ENCODE assay signal across 8 cellular contexts in genomic region chr1:13960376-13960987, GRCh38.
DNase-seq lines count a peak whose midpoint lies in the region; ATAC-seq and TF ChIP-seq lines count a peak whose summit lies in the region.

No MANE protein-coding gene starts in this region.

- H3K27ac ChIP-seq in vagina: no peak overlapping the region

- H3K4me3 Mint-ChIP-seq in activated naive CD8-positive, alpha-beta T cell treated with anti-CD3 and anti-CD28 coated beads for 36 hours: no peak overlapping the region

- H3K36me3 ChIP-seq in vagina: no peaks in the 10 kb centered on the region

- ATAC-seq in Right ventricle myocardium superior (ENCODE audit: poor library complexity) (peak; percentile 77), GM18858 (IDR thresholded peaks at IDR 0.05; ENCODE audit: unreplicated experiment) (no peak)

- peaks cover 13% of the 10 kb centered on the region for H3K27me3 Mint-ChIP-seq in activated naive CD8-positive, alpha-beta T cell treated with anti-CD3 and anti-CD28 coated beads for 36 hours

- no peaks in the 10 kb centered on the region for H3K27me3 ChIP-seq in vagina

- peak; percentile 81 to 98 (median 97) for TF ChIP-seq CTCF in vagina (IDR thresholded peaks at IDR 0.05)

- H3K9me3 Mint-ChIP-seq in activated naive CD8-positive, alpha-beta T cell treated with anti-CD3 and anti-CD28 coated beads for 36 hours: no peaks in the 10 kb centered on the region

- no peak for TF ChIP-seq POLR2A in vagina (IDR thresholded peaks at IDR 0.05)

- H3K4me3 ChIP-seq in vagina: no peak overlapping the region

- H3K36me3 Mint-ChIP-seq in activated naive CD8-positive, alpha-beta T cell treated with anti-CD3 and anti-CD28 coated beads for 36 hours: no peaks in the 10 kb centered on the region

- intact Hi-C loops in Right ventricle myocardium superior (cut with DNase I) (loop anchor here (1.0 to 10.0 kb wide), 2 partner anchors 295 to 1084 kb away; no protein-coding TSS in a partner anchor), posterior cingulate gyrus (cut with DNase I) (loop anchor here (1.0 to 10.0 kb wide), 3 partner anchors 136 to 1134 kb away; no protein-coding TSS in a partner anchor), vagina (cut with DNase I) (loop anchor here (10.0 kb wide), 1 partner anchor 1084 kb away; no protein-coding TSS in a partner anchor)

- H3K9me3 ChIP-seq in vagina: no peaks in the 10 kb centered on the region

- DNase-seq in DMS53 (lab: John Stamatoyannopoulos, UW) (peak; percentile 66), HT1080 (ENCODE audit: low read depth) (peak; percentile 28), SK-N-DZ (ENCODE audit: low spot score) (peak; percentile 23), Right ventricle myocardium superior (peak; percentile 72), posterior cingulate gyrus (peak; percentile 48 to 94 (median 79)), vagina (ENCODE audit: extremely low spot score in 2 of 2) (no peak)
- DNase-seq in activated naive CD8-positive, alpha-beta T cell treated with anti-CD3 and anti-CD28 coated beads for 36 hours: peak; percentile 53

- H3K4me1 Mint-ChIP-seq in activated naive CD8-positive, alpha-beta T cell treated with anti-CD3 and anti-CD28 coated beads for 36 hours: no peaks in the 10 kb centered on the region

- no peaks in the 10 kb centered on the region for H3K4me1 ChIP-seq in vagina

- no peak overlapping the region for H3K27ac Mint-ChIP-seq in activated naive CD8-positive, alpha-beta T cell treated with anti-CD3 and anti-CD28 coated beads for 36 hours

Comparison
In these comparisons a context has a peak if more than half of its experiments do, and no peak if none do; other contexts are left out.
1. DNase-seq: peak in DMS53 (single experiment), HT1080 (single experiment), SK-N-DZ (single experiment), activated naive CD8-positive, alpha-beta T cell treated with anti-CD3 and anti-CD28 coated beads for 36 hours (single experiment), Right ventricle myocardium superior (single experiment) and posterior cingulate gyrus (10 of 10); none in vagina (0 of 2).